ENCODE assay signal across 1 cellular context in the genomic region with DNA sequence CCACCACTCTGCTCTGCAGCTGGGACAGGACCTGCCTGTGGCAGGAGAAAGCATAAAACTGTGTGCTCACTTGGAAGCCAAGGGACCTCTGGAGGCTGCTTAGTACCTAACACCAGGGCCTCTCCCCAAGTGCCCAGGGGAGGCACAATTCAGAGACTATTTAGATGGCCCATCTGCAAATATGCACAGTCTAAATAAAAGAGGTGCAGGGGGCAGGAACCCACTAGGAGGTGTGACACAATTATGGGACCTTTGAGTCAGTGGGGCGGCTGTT.
TF ChIP-seq lines count a peak whose summit lies in the region.

No MANE protein-coding gene starts in this region.

TF ChIP-seq in liver, 16 proteins besides CTCF, POLR2A, EP300 and RAD21 (continued from another document):
- TF ChIP-seq, protein P1, sequence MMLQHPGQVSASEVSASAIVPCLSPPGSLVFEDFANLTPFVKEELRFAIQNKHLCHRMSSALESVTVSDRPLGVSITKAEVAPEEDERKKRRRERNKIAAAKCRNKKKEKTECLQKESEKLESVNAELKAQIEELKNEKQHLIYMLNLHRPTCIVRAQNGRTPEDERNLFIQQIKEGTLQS (IDR thresholded peaks at IDR 0.05): no peak
- TF ChIP-seq TAF1 (conservative IDR thresholded peaks at IDR 0.05) (no peak), FOXA2 (IDR thresholded peaks at IDR 0.05) (no peak)
